In the genomic region with DNA sequence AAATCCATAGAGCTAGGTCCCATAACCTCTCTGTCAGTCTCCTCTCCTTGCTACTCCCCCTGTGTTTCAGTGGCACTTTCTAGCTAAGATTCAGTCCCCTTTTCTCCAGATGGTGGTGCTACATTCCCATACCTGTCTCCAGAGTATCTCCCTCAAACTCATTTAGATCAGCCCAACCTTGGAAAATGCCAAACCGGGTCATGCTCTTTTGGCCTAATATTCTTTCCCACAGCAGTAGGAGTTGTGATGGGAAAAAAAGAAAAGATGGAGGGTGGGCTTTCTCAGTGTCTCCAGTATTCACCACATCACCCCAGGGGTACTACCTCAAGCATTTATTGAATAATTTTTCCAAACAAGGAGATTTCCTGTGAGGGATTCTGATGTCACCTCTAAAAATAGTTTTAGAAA, we compare ENCODE assay signal across 8 cellular contexts. TPM values are rescaled to one million over a fixed set of nuclear protein-coding genes. Genes with fewer than 3 reads are reported as not detected.
DNase-seq lines count a peak whose midpoint lies in the region; ATAC-seq and TF ChIP-seq lines count a peak whose summit lies in the region.

No MANE protein-coding gene starts in this region.

- DNase-seq in Caki2 (ENCODE audit: low read depth) (peak; percentile 65), HCEC 1CT (peak; percentile 69), NCI-H526 treated with DMSO at 0.1 percent for 48 hours (lab: John Stamatoyannopoulos, UW) (peak; percentile 75), adrenal gland (peak in 5 of 7 donors; percentile 53 to 66 (median 54)), hepatocyte (ENCODE audit: low spot score) (peak; percentile 67), smooth muscle cell of the brain vasculature (ENCODE audit: low read depth, low spot score) (peak; percentile 31)

- 0% methylated on average over 1 of the region's 1 CpG for WGBS in adrenal gland, 4 donors
- WGBS in hepatocyte (ENCODE audit: low lambda C conversion rate, missing lambda C conversion rate): 0% methylated on average over 1 of the region's 1 CpG

- TF ChIP-seq CTCF in adrenal gland (IDR thresholded peaks at IDR 0.05): peak; percentile 38 to 95 (median 72)
- peak; percentile 75 for TF ChIP-seq CTCF in hepatocyte (IDR thresholded peaks at IDR 0.05; ENCODE audit: poor library complexity)

- no peaks in the 10 kb centered on the region for H4K20me1 ChIP-seq in hepatocyte (ENCODE audit: insufficient read depth, poor library complexity, severe bottlenecking)

- in situ Hi-C loops in Caki2 (cut with HindIII; ENCODE audit: low pct_unique_long_range_greater_than_20kb, low sequenced_read_pairs): no loop called here

- H3K79me2 ChIP-seq in hepatocyte: peaks cover 8% of the 10 kb centered on the region

- TF ChIP-seq POLR2A in adrenal gland (IDR thresholded peaks at IDR 0.05): no peak

- no peak for ATAC-seq in HG02981 (IDR thresholded peaks at IDR 0.05; ENCODE audit: unreplicated experiment)
- ATAC-seq in GM19467 (IDR thresholded peaks at IDR 0.05; ENCODE audit: unreplicated experiment): no peak

- H2AFZ ChIP-seq in hepatocyte: no peak overlapping the region

- H3K4me1 ChIP-seq in adrenal gland (replicated peaks in 1 of 2): peaks cover 23 to 45% of the 10 kb centered on the region in 2 donors
- H3K4me1 ChIP-seq in hepatocyte (ENCODE audit: insufficient read depth): peaks cover 15% of the 10 kb centered on the region

- H3K4me3 ChIP-seq in adrenal gland (no peak overlapping the region), hepatocyte (no peak overlapping the region)

- H3K9me3 ChIP-seq in adrenal gland (replicated peaks in 1 of 3) (no peaks in the 10 kb centered on the region), hepatocyte (ENCODE audit: low read depth) (no peaks in the 10 kb centered on the region)

- H3K9me2 ChIP-seq in hepatocyte (replicated peaks; ENCODE audit: insufficient read depth): no peaks in the 10 kb centered on the region

- H3K27ac ChIP-seq in adrenal gland (peak overlapping the region in 3 of 5 donors; percentile 4 to 54 (median 19)), hepatocyte (no peak overlapping the region)

- H3K4me2 ChIP-seq in hepatocyte: no peak overlapping the region

- H3K27me3 ChIP-seq in adrenal gland (no peaks in the 10 kb centered on the region), hepatocyte (no peaks in the 10 kb centered on the region)

- intact Hi-C loops in adrenal gland (cut with DNase I): no loop called here

- H3K36me3 ChIP-seq in adrenal gland (replicated peaks in 1 of 2) (no peaks in the 10 kb centered on the region), hepatocyte (replicated peaks; ENCODE audit: insufficient read depth, low read depth) (no peaks in the 10 kb centered on the region)

RNA-seq across cellular contexts. Expression of gene RXFP4, which starts 3.2 kb away (rescaled TPM):
- total RNA-seq in Caki2 (2014; rRNA removed; shearing (Covaris generic); ENCODE audit: low replicate concordance): not detected in 2 replicates
- not detected for total RNA-seq in adrenal gland
- polyA plus RNA-seq in adrenal gland: not detected
- total RNA-seq in hepatocyte: 0.83 TPM in 1 of 2 replicates, not detected in the other
- polyA plus RNA-seq in hepatocyte: not detected in 2 replicates

RNA-seq across cellular contexts. Expression of gene KHDC4, which starts 4.0 kb away (rescaled TPM):
- 9.8 and 33.9 TPM in 2 replicates for total RNA-seq in Caki2 (2014; rRNA removed; shearing (Covaris generic); ENCODE audit: low replicate concordance)
- 10 to 100 TPM; 16.8 to 48.5 (median 37.8) TPM for total RNA-seq in adrenal gland
- polyA plus RNA-seq in adrenal gland: 10 to 100 TPM; 33.2 to 46.4 (median 37.0) TPM
- total RNA-seq in hepatocyte: 33.2 and 40.3 TPM in 2 replicates
- 15.7 and 28.0 TPM in 2 replicates for polyA plus RNA-seq in hepatocyte

RNA-seq across cellular contexts. Expression of gene RIT1, which starts 27.1 kb away (rescaled TPM):
- total RNA-seq in Caki2 (2014; rRNA removed; shearing (Covaris generic); ENCODE audit: low replicate concordance): 58.6 and 109 TPM in 2 replicates
- 10 to 100 TPM; 19.4 to 39.5 (median 31.2) TPM for total RNA-seq in adrenal gland
- polyA plus RNA-seq in adrenal gland: 10 to 100 TPM; 10.3 to 18.2 (median 16.2) TPM
- 23.8 and 33.5 TPM in 2 replicates for total RNA-seq in hepatocyte
- polyA plus RNA-seq in hepatocyte: 17.6 and 21.9 TPM in 2 replicates

RNA-seq across cellular contexts. Expression of gene ARHGEF2, which starts 40.1 kb away (rescaled TPM):
- total RNA-seq in Caki2 (2014; rRNA removed; shearing (Covaris generic); ENCODE audit: low replicate concordance): 58.1 and 63.9 TPM in 2 replicates
- total RNA-seq in adrenal gland (10 to 100 TPM; 22.3 to 41.3 (median 33.4) TPM), hepatocyte (36.5 and 46.9 TPM in 2 replicates)
- polyA plus RNA-seq in adrenal gland (10 to 100 TPM; 13.6 to 27.8 (median 19.9) TPM), hepatocyte (27.1 and 30.1 TPM in 2 replicates)
